Comparison of ENCODE assay signal across 21 cellular contexts in the genomic region with DNA sequence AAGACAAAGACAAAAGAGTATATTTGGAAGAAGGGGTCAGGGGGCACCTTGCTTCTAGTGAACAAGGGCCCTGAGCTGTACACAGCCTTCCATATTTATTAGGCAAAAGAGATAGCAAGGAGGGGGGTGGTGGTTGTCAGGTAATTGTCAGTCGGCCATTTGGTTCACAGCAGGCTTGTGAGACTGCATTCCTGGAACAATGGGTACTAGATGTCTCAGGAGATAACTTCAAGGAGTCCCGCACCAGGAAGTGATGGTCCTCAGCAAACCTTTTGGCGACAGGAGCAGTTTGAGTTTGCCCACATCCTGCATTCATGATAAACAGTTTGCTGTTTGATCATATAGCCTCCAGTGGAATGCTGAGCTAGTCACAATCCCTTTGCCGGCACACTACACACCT.
"Had no signal": no experiment of that assay in that cellular context is flagged by ENCODE, and none has a peak within 500 bp of the region (broad histone marks: within the 10 kb centered on the region; RNA-seq: fewer than 3 reads in every experiment).

No MANE protein-coding gene starts in this region.

- H3K4me3 Mint-ChIP-seq: activated B cell treated with CpG ODN at 0.5 μM for 24 hours; activated CD4-positive, alpha-beta T cell treated with anti-CD3 and anti-CD28 coated beads for 36 hours; activated naive CD4-positive, alpha-beta T cell treated with anti-CD3 and anti-CD28 coated beads for 36 hours; activated naive CD8-positive, alpha-beta T cell treated with anti-CD3 and anti-CD28 coated beads, Interleukin-2, amount 50 U/mL, for 24 hours; activated T-cell treated with anti-CD3 and anti-CD28 coated beads, Interleukin-2, amount 50 U/mL, for 72 hours; memory B cell; nephron; stimulated activated effector memory CD8-positive, alpha-beta T cell treated with anti-CD3 and anti-CD28 coated beads, Interleukin-12 subunit alpha, Interleukin-12 subunit beta, amount 100 ng/mL, for 72 hours had no signal

- H3K4me1 Mint-ChIP-seq: activated B cell treated with CpG ODN at 0.5 μM for 24 hours; activated naive CD8-positive, alpha-beta T cell treated with anti-CD3 and anti-CD28 coated beads, Interleukin-2, amount 50 U/mL, for 24 hours; memory B cell; nephron; stimulated activated effector memory CD8-positive, alpha-beta T cell treated with anti-CD3 and anti-CD28 coated beads, Interleukin-12 subunit alpha, Interleukin-12 subunit beta, amount 100 ng/mL, for 72 hours had no signal

- H3K27ac ChIP-seq: cardiac muscle cell, parathyroid adenoma, stomach, suprapubic skin, tibial nerve had no signal

- ATAC-seq: activated CD4-positive, alpha-beta T cell treated with anti-CD3 and anti-CD28 coated beads for 36 hours; activated naive CD8-positive, alpha-beta T cell treated with anti-CD3 and anti-CD28 coated beads, Interleukin-2, amount 50 U/mL, for 24 hours; activated T-cell treated with anti-CD3 and anti-CD28 coated beads, Interleukin-2, amount 50 U/mL, for 72 hours; sciatic nerve; stimulated activated effector memory CD8-positive, alpha-beta T cell treated with anti-CD3 and anti-CD28 coated beads, Interleukin-12 subunit alpha, Interleukin-12 subunit beta, amount 100 ng/mL, for 72 hours had no signal

- H3K27me3 Mint-ChIP-seq: activated CD4-positive, alpha-beta T cell treated with anti-CD3 and anti-CD28 coated beads for 36 hours; activated naive CD8-positive, alpha-beta T cell treated with anti-CD3 and anti-CD28 coated beads, Interleukin-2, amount 50 U/mL, for 24 hours; memory B cell had no signal

- H3K36me3 ChIP-seq: cardiac muscle cell, suprapubic skin had no signal

- DNase-seq: activated B cell treated with CpG ODN at 0.5 μM for 24 hours; activated CD4-positive, alpha-beta T cell treated with anti-CD3 and anti-CD28 coated beads for 36 hours; activated CD4-positive, alpha-beta T cell treated with anti-CD3 and anti-CD28 coated beads, Interleukin-2, amount 50 U/mL, for 4 hours; activated effector memory CD4-positive, alpha-beta T cell treated with Interleukin-2 at 50 U/mL for 16 hours; activated naive CD4-positive, alpha-beta T cell treated with anti-CD3 and anti-CD28 coated beads for 36 hours; activated naive CD8-positive, alpha-beta T cell treated with anti-CD3 and anti-CD28 coated beads, Interleukin-2, amount 50 U/mL, for 24 hours; activated T-cell treated with anti-CD3 and anti-CD28 coated beads, Interleukin-2, amount 50 U/mL, for 72 hours; cortex of kidney; foreskin fibroblast; small intestine; stimulated activated CD4-positive, alpha-beta T cell treated with anti-CD3 and anti-CD28 coated beads, Interleukin-2, amount 100 ng/mL, for 24 hours; stomach; T-helper 9 cell had no signal

- H3K9ac ChIP-seq: parathyroid adenoma had no signal

- H3K36me3 Mint-ChIP-seq: memory B cell; stimulated activated effector memory CD8-positive, alpha-beta T cell treated with anti-CD3 and anti-CD28 coated beads, Interleukin-12 subunit alpha, Interleukin-12 subunit beta, amount 100 ng/mL, for 72 hours had no signal

- H3K9me3 Mint-ChIP-seq: activated naive CD8-positive, alpha-beta T cell treated with anti-CD3 and anti-CD28 coated beads, Interleukin-2, amount 50 U/mL, for 24 hours had no signal

- H3K9me3 ChIP-seq: suprapubic skin, tibial nerve had no signal

- H3K4me1 ChIP-seq: parathyroid adenoma, stomach, suprapubic skin, tibial nerve had no signal

- H3K27me3 ChIP-seq: cardiac muscle cell, stomach, suprapubic skin, tibial nerve had no signal

- H3K27ac Mint-ChIP-seq: activated B cell treated with CpG ODN at 0.5 μM for 24 hours; activated CD4-positive, alpha-beta T cell treated with anti-CD3 and anti-CD28 coated beads for 36 hours; activated naive CD4-positive, alpha-beta T cell treated with anti-CD3 and anti-CD28 coated beads for 36 hours; activated naive CD8-positive, alpha-beta T cell treated with anti-CD3 and anti-CD28 coated beads, Interleukin-2, amount 50 U/mL, for 24 hours; activated T-cell treated with anti-CD3 and anti-CD28 coated beads, Interleukin-2, amount 50 U/mL, for 72 hours; memory B cell; nephron; stimulated activated effector memory CD8-positive, alpha-beta T cell treated with anti-CD3 and anti-CD28 coated beads, Interleukin-12 subunit alpha, Interleukin-12 subunit beta, amount 100 ng/mL, for 72 hours had no signal

- H3K4me3 ChIP-seq: cardiac muscle cell, stomach, suprapubic skin, tibial nerve had no signal
